Comparison of ENCODE assay signal across 20 cellular contexts in genomic region chr3:126118591-126118990, GRCh38. TPM values are rescaled to one million over a fixed set of nuclear protein-coding genes. Genes with fewer than 3 reads are reported as not detected.
DNase-seq lines count a peak whose midpoint lies in the region; ATAC-seq and TF ChIP-seq lines count a peak whose summit lies in the region.
"Had no signal": no experiment of that assay in that cellular context is flagged by ENCODE, and none has a peak within 500 bp of the region (broad histone marks: within the 10 kb centered on the region; RNA-seq: fewer than 3 reads in every experiment).

No MANE protein-coding gene starts in this region.

- intact Hi-C loops in natural killer cell (cut with micrococcal nuclease) (no loop called here), sciatic nerve (cut with DNase I) (no loop called here), aorta (cut with DNase I) (no loop called here)

- no peak overlapping the region for H3K27ac Mint-ChIP-seq in natural killer cell
- no peak overlapping the region for H3K27ac Mint-ChIP-seq in natural killer cell treated with Interleukin-12 subunit alpha and Interleukin-12 subunit beta and Interleukin-15 and Interleukin-18, amount 100 ng/mL, for 72 hours

- no peak overlapping the region for H3K4me3 ChIP-seq in aorta (ENCODE audit: low read length in 2 of 2)
- H3K4me3 ChIP-seq: GM12878, hepatocyte, left lung had no signal

- no peak overlapping the region for H3K4me3 Mint-ChIP-seq in natural killer cell
- no peak overlapping the region for H3K4me3 Mint-ChIP-seq in natural killer cell treated with Interleukin-12 subunit alpha and Interleukin-12 subunit beta and Interleukin-15 and Interleukin-18, amount 100 ng/mL, for 72 hours
- H3K4me3 Mint-ChIP-seq: naive thymus-derived CD8-positive, alpha-beta T cell had no signal

- no peaks in the 10 kb centered on the region for H3K9me3 Mint-ChIP-seq in natural killer cell
- H3K9me3 Mint-ChIP-seq in natural killer cell treated with Interleukin-12 subunit alpha and Interleukin-12 subunit beta and Interleukin-15 and Interleukin-18, amount 100 ng/mL, for 72 hours: no peaks in the 10 kb centered on the region
- H3K9me3 Mint-ChIP-seq: naive thymus-derived CD8-positive, alpha-beta T cell had no signal

- no peak for TF ChIP-seq CTCF in natural killer cell (IDR thresholded peaks at IDR 0.05)

- H3K36me3 Mint-ChIP-seq in natural killer cell: no peaks in the 10 kb centered on the region
- H3K36me3 Mint-ChIP-seq in natural killer cell treated with Interleukin-12 subunit alpha and Interleukin-12 subunit beta and Interleukin-15 and Interleukin-18, amount 100 ng/mL, for 72 hours: no peaks in the 10 kb centered on the region
- H3K36me3 Mint-ChIP-seq: naive thymus-derived CD8-positive, alpha-beta T cell had no signal

- no peaks in the 10 kb centered on the region for H3K4me1 Mint-ChIP-seq in natural killer cell
- H3K4me1 Mint-ChIP-seq in natural killer cell treated with Interleukin-12 subunit alpha and Interleukin-12 subunit beta and Interleukin-15 and Interleukin-18, amount 100 ng/mL, for 72 hours (ENCODE audit: low read depth in 2 of 2): no peaks in the 10 kb centered on the region
- H3K4me1 Mint-ChIP-seq: naive thymus-derived CD8-positive, alpha-beta T cell had no signal

- 86 to 96% methylated on average over 11 of the region's 11 CpGs for WGBS in aorta, 2 donors

- ATAC-seq in natural killer cell: no peak
- ATAC-seq in natural killer cell treated with Interleukin-12 subunit alpha and Interleukin-12 subunit beta and Interleukin-15 and Interleukin-18, amount 100 ng/mL, for 72 hours: no peak
- no peak for ATAC-seq in sciatic nerve
- ATAC-seq in aorta (ENCODE audit: low FRiP score): no peak
- ATAC-seq: GM12878; left lung; naive thymus-derived CD8-positive, alpha-beta T cell had no signal

- no peaks in the 10 kb centered on the region for H3K4me1 ChIP-seq in aorta (ENCODE audit: control insufficient read depth in 1 of 2, insufficient read depth in 2 of 2, low read length in 2 of 2)
- H3K4me1 ChIP-seq: foreskin keratinocyte, left lung had no signal

- no peaks in the 10 kb centered on the region for H3K27me3 ChIP-seq in aorta (ENCODE audit: control insufficient read depth in 1 of 2, insufficient read depth in 2 of 2, low read length in 1 of 2)
- H3K27me3 ChIP-seq: foreskin keratinocyte, hepatocyte, left lung had no signal

- peaks cover 11 to 22% of the 10 kb centered on the region in 2 donors for H3K27me3 Mint-ChIP-seq in natural killer cell (ENCODE audit: low read depth in 2 of 2)
- H3K27me3 Mint-ChIP-seq in natural killer cell treated with Interleukin-12 subunit alpha and Interleukin-12 subunit beta and Interleukin-15 and Interleukin-18, amount 100 ng/mL, for 72 hours: peaks cover 12 to 29% of the 10 kb centered on the region in 2 donors

- DNase-seq in natural killer cell (peak; percentile 1), ecto neural progenitor cell (ENCODE audit: low spot score) (peak; percentile 34), sciatic nerve (ENCODE audit: low spot score) (peak; percentile 40), aorta (peak; percentile 40 to 52), NCI-H2081 (lab: John Stamatoyannopoulos, UW) (no peak), NCI-H82 (lab: John Stamatoyannopoulos, UW) (no peak), D341Med (ENCODE audit: low spot score) (no peak)
- no peak for DNase-seq in natural killer cell treated with Interleukin-12 subunit alpha and Interleukin-12 subunit beta and Interleukin-15 and Interleukin-18, amount 100 ng/mL, for 72 hours (ENCODE audit: low spot score)
- DNase-seq: C1 segment of cervical spinal cord; cerebellar nuclear complex; effector memory CD4-positive, alpha-beta T cell; KBM-7; midbrain; MM.1S; NCI-H1417 treated with DMSO at 0.1 percent for 48 hours had no signal

- H3K27ac ChIP-seq in aorta (ENCODE audit: low read depth in 1 of 2, low read length in 2 of 2): no peak overlapping the region
- H3K27ac ChIP-seq: foreskin keratinocyte, hepatocyte, left lung had no signal

- no peaks in the 10 kb centered on the region for H3K36me3 ChIP-seq in aorta (ENCODE audit: control insufficient read depth in 1 of 2, insufficient read depth in 2 of 2, low read length in 1 of 2)
- H3K36me3 ChIP-seq: left lung had no signal

- no peaks in the 10 kb centered on the region for H3K9me3 ChIP-seq in aorta (ENCODE audit: control insufficient read depth, low read length)
- H3K9me3 ChIP-seq: left lung had no signal

RNA-seq across cellular contexts. Expression of gene SLC41A3, which starts 34.7 kb away (rescaled TPM):
- 10 to 100 TPM; 24.2 to 29.6 (median 27.1) TPM for total RNA-seq in natural killer cell
- 10 to 100 TPM; 30.4 to 36.4 TPM for total RNA-seq in natural killer cell treated with Interleukin-12 subunit alpha and Interleukin-12 subunit beta and Interleukin-15 and Interleukin-18, amount 100 ng/mL, for 72 hours
- total RNA-seq in sciatic nerve: 42.8 TPM
- total RNA-seq in aorta: 10 to 100 TPM; 62.1 to 71.4 TPM
- polyA plus RNA-seq in aorta: 10 to 100 TPM; 32.6 to 71.4 TPM

Comparison
In these comparisons a context has a peak if more than half of its experiments do, and no peak if none do; other contexts are left out.
1. DNase-seq: peak in natural killer cell (single experiment), ecto neural progenitor cell (single experiment), sciatic nerve (single experiment) and aorta (2 of 2); none in natural killer cell treated with Interleukin-12 subunit alpha and Interleukin-12 subunit beta and Interleukin-15 and Interleukin-18, amount 100 ng/mL, for 72 hours (single experiment), NCI-H2081 (0 of 2), NCI-H82 (single experiment) and D341Med (single experiment).